ENCODE assay signal across 8 cellular contexts in the genomic region with DNA sequence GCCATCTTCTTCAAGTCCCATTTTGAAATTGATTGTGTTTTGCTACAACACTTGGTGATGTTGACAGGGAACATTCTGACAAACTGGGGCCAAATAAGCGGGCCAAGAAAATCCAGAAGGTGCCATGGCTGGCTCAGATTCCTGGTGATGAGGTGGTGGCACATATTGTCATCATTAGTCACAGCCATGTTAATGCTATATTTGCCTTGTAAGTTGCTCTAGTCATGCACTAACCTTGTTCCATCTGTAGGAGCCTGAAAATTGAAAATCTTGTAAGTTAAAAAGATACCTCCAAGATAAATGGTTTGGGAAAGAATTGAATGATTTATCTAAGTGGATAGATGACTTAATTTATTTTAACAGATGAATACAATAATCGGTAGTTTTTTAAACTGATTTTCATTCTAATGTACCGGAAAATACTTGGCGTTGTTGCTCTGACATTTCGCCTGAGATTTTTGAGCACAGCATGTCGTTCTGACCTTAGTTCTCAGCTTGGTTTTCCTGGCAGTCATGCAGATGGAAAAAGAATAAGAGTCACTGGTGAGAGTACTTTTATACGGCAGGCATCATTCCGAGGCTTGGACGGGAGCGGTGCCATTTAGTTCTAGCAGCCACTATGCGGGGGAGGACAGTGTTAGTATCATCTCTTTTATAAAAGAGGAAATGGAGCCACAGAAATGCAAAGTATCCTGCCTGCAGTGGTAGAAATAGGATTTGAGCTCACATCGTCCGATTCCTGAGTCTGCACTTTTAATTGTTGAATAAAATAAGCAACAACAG.
DNase-seq lines count a peak whose midpoint lies in the region; ATAC-seq, FAIRE-seq and TF ChIP-seq lines count a peak whose summit lies in the region.

No MANE protein-coding gene starts in this region.

- H3K27ac Mint-ChIP-seq in nephron progenitor cell, result peak overlapping the region; percentile 74
- H3K27ac Mint-ChIP-seq in naive thymus-derived CD8-positive, alpha-beta T cell, result no peak overlapping the region

- peak; percentile 33 for FAIRE-seq in HTR-8/SVneo (lab: Jason Lieb, UNC)

- DNase-seq in G401 (ENCODE audit: low spot score) (peak; percentile 94), HTR-8/SVneo (ENCODE audit: insufficient read length, low spot score) (no peak), choroid plexus epithelial cell (ENCODE audit: low read depth) (peak; percentile 85), nephron progenitor cell (no peak), NCI-H1105 (lab: John Stamatoyannopoulos, UW) (no peak)
- no peak for DNase-seq in naive thymus-derived CD8-positive, alpha-beta T cell
- DNase-seq in stimulated activated CD4-positive, alpha-beta T cell treated with anti-CD3 and anti-CD28 coated beads, Interleukin-4, amount 100 ng/mL, for 24 hours, result no peak

- H3K36me3 Mint-ChIP-seq in nephron progenitor cell (ENCODE audit: low read depth), result no peaks in the 10 kb centered on the region
- no peaks in the 10 kb centered on the region for H3K36me3 Mint-ChIP-seq in naive thymus-derived CD8-positive, alpha-beta T cell

- H3K9me3 Mint-ChIP-seq in nephron progenitor cell, result peaks cover 4% of the 10 kb centered on the region
- H3K9me3 Mint-ChIP-seq in naive thymus-derived CD8-positive, alpha-beta T cell, result peaks cover 0 to 8% (median 0%) of the 10 kb centered on the region in 9 donors

- peak overlapping the region; percentile 0 for H3K4me3 ChIP-seq in choroid plexus epithelial cell (ENCODE audit: low read depth, low read length)

- POLR2A ChIA-PET in naive thymus-derived CD8-positive, alpha-beta T cell (lab: Charles Lee), result no interaction called here

- H3K4me1 Mint-ChIP-seq in nephron progenitor cell, result peaks cover 10% of the 10 kb centered on the region
- no peaks in the 10 kb centered on the region for H3K4me1 Mint-ChIP-seq in naive thymus-derived CD8-positive, alpha-beta T cell

- in situ Hi-C loops in G401 (cut with HindIII; ENCODE audit: low sequenced_read_pairs), result no loop called here

- ATAC-seq in naive thymus-derived CD8-positive, alpha-beta T cell, result no peak
- no peak for ATAC-seq in GM19455 (IDR thresholded peaks at IDR 0.05; ENCODE audit: unreplicated experiment)

- H3K27me3 Mint-ChIP-seq in nephron progenitor cell (ENCODE audit: low read depth, poor library complexity), result peaks cover 4% of the 10 kb centered on the region
- peaks cover 8 to 42% (median 20%) of the 10 kb centered on the region in 5 donors for H3K27me3 Mint-ChIP-seq in naive thymus-derived CD8-positive, alpha-beta T cell

- TF ChIP-seq CTCF in choroid plexus epithelial cell (conservative IDR thresholded peaks at IDR 0.05; ENCODE audit: low read depth, low read length) (no peak), nephron progenitor cell (IDR thresholded peaks at IDR 0.05) (no peak)

- no peak overlapping the region for H3K4me3 Mint-ChIP-seq in nephron progenitor cell
- no peak overlapping the region for H3K4me3 Mint-ChIP-seq in naive thymus-derived CD8-positive, alpha-beta T cell

Comparison
In these comparisons a context has a peak if more than half of its experiments do, and no peak if none do; other contexts are left out.
1. DNase-seq: peak in G401 (single experiment) and choroid plexus epithelial cell (single experiment); none in HTR-8/SVneo (single experiment), nephron progenitor cell (single experiment), NCI-H1105 (single experiment), naive thymus-derived CD8-positive, alpha-beta T cell (0 of 10) and stimulated activated CD4-positive, alpha-beta T cell treated with anti-CD3 and anti-CD28 coated beads, Interleukin-4, amount 100 ng/mL, for 24 hours (single experiment).